ENCODE assay signal across 14 cellular contexts in the genomic region with DNA sequence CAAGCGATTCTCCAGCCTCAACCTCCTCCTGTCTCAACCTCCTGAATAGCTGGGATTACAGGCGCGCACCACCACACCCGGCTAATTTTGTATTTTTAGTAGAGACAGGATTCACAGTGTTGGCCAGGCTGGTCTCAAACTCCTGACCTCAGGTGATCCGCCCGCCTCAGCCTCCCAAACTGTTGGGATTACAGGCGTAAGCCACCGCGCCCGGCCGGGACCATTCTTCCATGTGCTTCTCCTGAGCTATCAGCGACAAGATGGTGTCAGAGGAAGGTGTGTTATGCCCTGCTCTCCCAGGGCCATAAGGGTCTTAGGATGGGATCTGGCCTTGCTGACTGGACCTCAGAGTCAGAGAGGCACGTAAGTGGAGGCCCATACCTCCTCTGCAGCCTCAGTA. TPM values are rescaled to one million over a fixed set of nuclear protein-coding genes. Genes with fewer than 3 reads are reported as not detected.
DNase-seq lines count a peak whose midpoint lies in the region; ATAC-seq, FAIRE-seq and TF ChIP-seq lines count a peak whose summit lies in the region.
"Not testable (repeated sequence)": the region's sequence is repeated elsewhere in the genome, so short reads cannot be mapped to it uniquely, and the experiment has no call there.
"Had no signal": no experiment of that assay in that cellular context is flagged by ENCODE, and none has a peak within 500 bp of the region (broad histone marks: within the 10 kb centered on the region; RNA-seq: fewer than 3 reads in every experiment).

No MANE protein-coding gene starts in this region.

- TF ChIP-seq CTCF in 22Rv1 (IDR thresholded peaks at IDR 0.05); GM12864 (IDR thresholded peaks at IDR 0.05; ENCODE audit: low read depth, low read length, missing control alignments); Panc1 (IDR thresholded peaks at IDR 0.05); GM12878 (IDR thresholded peaks at IDR 0.05 in 2 of 3, conservative IDR thresholded peaks at IDR 0.05 in 1 of 3; ENCODE audit: control insufficient read depth in 2 of 3, extremely low read depth in 1 of 3, insufficient read depth in 1 of 3, low read depth in 3 of 3, low read length in 3 of 3); heart right ventricle (IDR thresholded peaks at IDR 0.05): not testable (repeated sequence)

- not testable (repeated sequence) for H4K20me1 ChIP-seq in GM12878 (ENCODE audit: control insufficient read depth, insufficient read depth)

- BruUV-seq in Panc1 (replicated peaks; lab: Mats Ljungman, UMichigan) = not testable (repeated sequence)
- BruUV-seq in GM12878 (replicated peaks; lab: Mats Ljungman, UMichigan) = TSS peak; percentile 94

- H3K36me3 ChIP-seq in Panc1 (ENCODE audit: control insufficient read depth, insufficient read depth, low read length); GM12878 (ENCODE audit: control insufficient read depth in 2 of 2, insufficient read depth in 2 of 2, low read length in 1 of 2); mucosa of stomach (ENCODE audit: control insufficient read depth, insufficient read depth, low read length): not testable (repeated sequence)
- H3K36me3 ChIP-seq in heart right ventricle = peaks cover 0 to 14% (median 0%) of the 10 kb centered on the region in 9 donors

- H3K27me3 Mint-ChIP-seq in activated CD4-positive, alpha-beta memory T cell treated with anti-CD3 and anti-CD28 coated beads, Interleukin-2, amount 10 ng/mL, durations not matched to agents 7 days and 5 days; stimulated activated naive CD8-positive, alpha-beta T cell treated with anti-CD3 and anti-CD28 coated beads, Interleukin-15, Interleukin-2, amounts not matched to agents 100 ng/mL and 50 ng/mL, for 24 hours: not testable (repeated sequence)

- TF ChIP-seq POLR2A in GM12878 (IDR thresholded peaks at IDR 0.05; ENCODE audit: low read depth, low read length) = not testable (repeated sequence)

- intact Hi-C loops in Panc1 (cut with micrococcal nuclease; ENCODE audit: unreplicated experiment); GM12878 (cut with micrococcal nuclease; ENCODE audit: unreplicated experiment): not testable (repeated sequence)
- intact Hi-C loops in heart right ventricle (cut with DNase I) = loop anchor here in 8 of 10 donors (1.0 to 10.0 kb wide), 9 partner anchors 42 to 200 kb away; a partner anchor contains a TSS

- FAIRE-seq in GM12878 (lab: Jason Lieb, UNC) = not testable (repeated sequence)

- H3K36me3 Mint-ChIP-seq in activated CD4-positive, alpha-beta memory T cell treated with anti-CD3 and anti-CD28 coated beads, Interleukin-2, amount 10 ng/mL, durations not matched to agents 7 days and 5 days (ENCODE audit: low read depth); stimulated activated naive CD8-positive, alpha-beta T cell treated with anti-CD3 and anti-CD28 coated beads, Interleukin-15, Interleukin-2, amounts not matched to agents 100 ng/mL and 50 ng/mL, for 24 hours (ENCODE audit: low read depth): not testable (repeated sequence)

- not testable (repeated sequence) for H3K9ac ChIP-seq in GM12878 (ENCODE audit: control insufficient read depth, insufficient read depth, low read length)
- H3K9ac ChIP-seq in mucosa of stomach (ENCODE audit: low read length) = peak overlapping the region; percentile 85

- H3K4me2 ChIP-seq in GM12878 (ENCODE audit: control insufficient read depth, insufficient read depth) = peak overlapping the region; percentile 51

- H2AFZ ChIP-seq in GM12878 (ENCODE audit: control insufficient read depth, low read depth, low read length) = not testable (repeated sequence)

- POLR2A ChIA-PET in Panc1 (lab: Charles Lee) = not testable (repeated sequence)
- POLR2A ChIA-PET in activated CD4-positive, alpha-beta memory T cell treated with anti-CD3 and anti-CD28 coated beads, Interleukin-2, amount 10 ng/mL, durations not matched to agents 7 days and 5 days (lab: Charles Lee) = interaction anchor here (0.9 kb wide), 1 partner anchor 48 kb away, joined by 3 read pairs; a partner anchor contains a TSS
- POLR2A ChIA-PET in GM12878 (lab: Charles Lee) = interaction anchor here (0.6 kb wide), 1 partner anchor 65 kb away, joined by 3 read pairs; no protein-coding TSS in a partner anchor

- peak overlapping the region; percentile 82 for H3K4me3 Mint-ChIP-seq in activated CD4-positive, alpha-beta memory T cell treated with anti-CD3 and anti-CD28 coated beads, Interleukin-2, amount 10 ng/mL, durations not matched to agents 7 days and 5 days
- peak overlapping the region; percentile 84 for H3K4me3 Mint-ChIP-seq in stimulated activated naive CD8-positive, alpha-beta T cell treated with anti-CD3 and anti-CD28 coated beads, Interleukin-15, Interleukin-2, amounts not matched to agents 100 ng/mL and 50 ng/mL, for 24 hours

- H3K79me2 ChIP-seq in GM12878 (ENCODE audit: control insufficient read depth, insufficient read depth, low read length) = not testable (repeated sequence)

- H3K27ac Mint-ChIP-seq in activated CD4-positive, alpha-beta memory T cell treated with anti-CD3 and anti-CD28 coated beads, Interleukin-2, amount 10 ng/mL, durations not matched to agents 7 days and 5 days = peak overlapping the region; percentile 82
- H3K27ac Mint-ChIP-seq in stimulated activated naive CD8-positive, alpha-beta T cell treated with anti-CD3 and anti-CD28 coated beads, Interleukin-15, Interleukin-2, amounts not matched to agents 100 ng/mL and 50 ng/mL, for 24 hours = not testable (repeated sequence)

- H3K4me1 ChIP-seq in Panc1 (ENCODE audit: control insufficient read depth, insufficient read depth, low read length) (peaks cover 33% of the 10 kb centered on the region), GM12878 (ENCODE audit: control insufficient read depth, insufficient read depth, low read length) (peaks cover 25% of the 10 kb centered on the region), heart right ventricle (peaks cover 8 to 61% (median 39%) of the 10 kb centered on the region in 9 donors), mucosa of stomach (ENCODE audit: control insufficient read depth, insufficient read depth, low read length) (peaks cover 67% of the 10 kb centered on the region)

- not testable (repeated sequence) for H3K9me3 Mint-ChIP-seq in activated CD4-positive, alpha-beta memory T cell treated with anti-CD3 and anti-CD28 coated beads, Interleukin-2, amount 10 ng/mL, durations not matched to agents 7 days and 5 days; stimulated activated naive CD8-positive, alpha-beta T cell treated with anti-CD3 and anti-CD28 coated beads, Interleukin-15, Interleukin-2, amounts not matched to agents 100 ng/mL and 50 ng/mL, for 24 hours

- TF ChIP-seq RAD21 in GM12878 (IDR thresholded peaks at IDR 0.05; ENCODE audit: insufficient read depth, low read depth, low read length) = not testable (repeated sequence)

- peak overlapping the region; percentile 53; the same call in 1 of the 2 replicates for H3K4me3 ChIP-seq in GM12864 (ENCODE audit: low read depth, low read length)
- not testable (repeated sequence) for H3K4me3 ChIP-seq in Panc1 (ENCODE audit: low read depth in 2 of 2, low read length in 2 of 2); heart right ventricle; mucosa of stomach (ENCODE audit: low read length)
- H3K4me3 ChIP-seq in GM12878 = peak overlapping the region; percentile 60; the same call in 1 of the 2 replicates

- CTCF ChIA-PET in Panc1 (lab: Charles Lee) = interaction anchor here (0.7 kb wide), 1 partner anchor 101 kb away, joined by 3 read pairs; no protein-coding TSS in a partner anchor
- CTCF ChIA-PET in activated CD4-positive, alpha-beta memory T cell treated with anti-CD3 and anti-CD28 coated beads, Interleukin-2, amount 10 ng/mL, durations not matched to agents 7 days and 5 days (lab: Charles Lee) = interaction anchor here (1.5 kb wide), 1 partner anchor 65 kb away, joined by 6 read pairs; no protein-coding TSS in a partner anchor
- CTCF ChIA-PET in GM12878 (lab: Yijun Ruan, JAX) = interaction anchor here (1.2 to 8.4 kb wide), 3 partner anchors 64 to 184 kb away, joined by 4 to 70 read pairs (median 59); a partner anchor contains a TSS

- ATAC-seq in Panc1, GM12878, heart right ventricle: not testable (repeated sequence)

- H3K4me1 Mint-ChIP-seq in activated CD4-positive, alpha-beta memory T cell treated with anti-CD3 and anti-CD28 coated beads, Interleukin-2, amount 10 ng/mL, durations not matched to agents 7 days and 5 days = peaks cover 31% of the 10 kb centered on the region
- H3K4me1 Mint-ChIP-seq in stimulated activated naive CD8-positive, alpha-beta T cell treated with anti-CD3 and anti-CD28 coated beads, Interleukin-15, Interleukin-2, amounts not matched to agents 100 ng/mL and 50 ng/mL, for 24 hours (ENCODE audit: low read depth) = peaks cover 25% of the 10 kb centered on the region

- RAD21 ChIA-PET in GM12878 (lab: Charles Lee; ENCODE audit: unreplicated experiment) = interaction anchor here (2.5 to 3.3 kb wide), 2 partner anchors 65 to 101 kb away, joined by 19 to 33 read pairs; a partner anchor contains a TSS

- H3K9me3 ChIP-seq in Panc1 (ENCODE audit: control insufficient read depth, insufficient read depth, low read depth, low read length); GM12878 (replicated peaks; ENCODE audit: control insufficient read depth, insufficient read depth, low read length); heart right ventricle; mucosa of stomach (ENCODE audit: control insufficient read depth, low read length): not testable (repeated sequence)

- DNase-seq in GM12864 (ENCODE audit: low read depth); Panc1 (ENCODE audit: low read depth, low spot score); activated CD4-positive, alpha-beta memory T cell treated with anti-CD3 and anti-CD28 coated beads, Interleukin-2, amount 10 ng/mL, durations not matched to agents 7 days and 5 days; GM12878 (ENCODE audit: low read depth, low spot score); heart right ventricle: not testable (repeated sequence)

- 93% methylated on average over 12 of the region's 13 CpGs for WGBS in GM12878 (ENCODE audit: insufficient coverage, insufficient replicate concordance, low lambda C conversion rate, missing lambda C conversion rate)
- WGBS in heart right ventricle, 2 donors = 94 to 96% methylated on average over 13 of the region's 13 CpGs

- H3K27me3 ChIP-seq in Panc1 (ENCODE audit: control insufficient read depth, insufficient read depth, low read length); GM12878 (replicated peaks in 1 of 2; ENCODE audit: control insufficient read depth in 2 of 2, insufficient read depth in 2 of 2, low read length in 1 of 2); heart right ventricle; mucosa of stomach (ENCODE audit: control insufficient read depth, insufficient read depth, low read length): not testable (repeated sequence)

- in situ Hi-C loops in Panc1 (cut with HindIII; ENCODE audit: low pct_unique_long_range_greater_than_20kb, low sequenced_read_pairs); GM12878 (cut with MboI): not testable (repeated sequence)

- SMC1A ChIA-PET in GM12878 (lab: Charles Lee; ENCODE audit: uncharacterized antibody, unreplicated experiment) = interaction anchor here (0.7 to 1.4 kb wide), 2 partner anchors 65 to 100 kb away, joined by 4 read pairs; no protein-coding TSS in a partner anchor

- H3K27ac ChIP-seq in 22Rv1 (peak overlapping the region; percentile 78), Panc1 (ENCODE audit: low read length) (peak overlapping the region; percentile 87), GM12878 (ENCODE audit: control insufficient read depth, insufficient read depth) (peak overlapping the region; percentile 52; the same call in 1 of the 2 replicates), heart right ventricle (peak overlapping the region in 7 of 10 donors; percentile 28 to 80 (median 58))

- TF ChIP-seq EP300 in GM12878 (IDR thresholded peaks at IDR 0.05; ENCODE audit: borderline replicate concordance in 1 of 2, control insufficient read depth in 1 of 2, low read depth in 2 of 2, low read length in 2 of 2) = not testable (repeated sequence)

RNA-seq across cellular contexts. Expression of a gene that starts 0.8 kb away (rescaled TPM):
- total RNA-seq in Panc1 (2021; ENCODE audit: unreplicated experiment) (27.5 TPM), GM12878 (2014; rRNA removed) (1.1 and 1.3 TPM in 2 replicates), GM12878 (2014; rRNA removed; fragmentation: Illumina TruSeq; extraction: Trizol) (0.40 and 1.7 TPM in 2 replicates), GM12878 (2021) (2.3 and 3.0 TPM in 2 replicates), heart right ventricle (1 to 10 TPM in 8 of 10 donors, under 1 TPM in 2; 0.53 to 4.4 (median 1.6) TPM)
- 18.7 TPM for polyA plus RNA-seq in Panc1 (2012; ENCODE audit: insufficient read length)
- total RNA-seq in activated CD4-positive, alpha-beta memory T cell treated with anti-CD3 and anti-CD28 coated beads, Interleukin-2, amount 10 ng/mL, durations not matched to agents 7 days and 5 days = 1 to 10 TPM; 1.5 to 2.6 TPM
- total RNA-seq in GM12878 (2013; cell fraction: nucleolus; rRNA removed) = 7.5 and 8.1 TPM in 2 replicates
- polyA plus RNA-seq in GM12878 (2011; ENCODE audit: low read depth) = 0.59 TPM
- polyA plus RNA-seq in GM12878 (2011; rRNA removed) (1.8 and 5.1 TPM in 2 replicates), GM12878 (2014; fragmentation: Illumina TruSeq; extraction: Trizol) (0.35 and 1.1 TPM in 2 replicates), GM12878 (2014; fragmentation: Nextera tagmentation; extraction: Ambion mirVana) (1 to 10 TPM in 1 of 2 experiments, under 1 TPM in 1; 0.68 to 1.2 TPM), GM12878 (2014; rRNA removed) (4.5 and 5.6 TPM in 2 replicates), GM12878 (2016; fragmentation: Nextera tagmentation; extraction: Ambion mirVana) (1 to 10 TPM; 1.3 to 2.2 TPM), heart right ventricle (1 to 10 TPM; 1.7 to 7.1 TPM)
- polyA plus RNA-seq in GM12878 (2011; cell fraction: cytosol; rRNA removed) = 5.1 and 7.9 TPM in 2 replicates
- polyA plus RNA-seq in GM12878 (2011; cell fraction: nucleus; rRNA removed) = 64.7 and 74.7 TPM in 2 replicates
- polyA plus RNA-seq in GM12878 (2012) = 0.89 and 1.1 TPM in 2 replicates
- polyA minus RNA-seq in GM12878 (2011; rRNA and poly(A)+ RNA removed) = 6.0 and 9.4 TPM in 2 replicates
- polyA minus RNA-seq in GM12878 (2011; cell fraction: cytosol; rRNA and poly(A)+ RNA removed) = 4.1 and 4.4 TPM in 2 replicates
- 11.8 and 21.5 TPM in 2 replicates for polyA minus RNA-seq in GM12878 (2011; cell fraction: nucleus; rRNA and poly(A)+ RNA removed)

RNA-seq across cellular contexts. Expression of a gene that starts 25.2 kb away (rescaled TPM):
- 12.9 TPM for total RNA-seq in Panc1 (2021; ENCODE audit: unreplicated experiment)
- 12.0 TPM for polyA plus RNA-seq in Panc1 (2012; ENCODE audit: insufficient read length)
- total RNA-seq in activated CD4-positive, alpha-beta memory T cell treated with anti-CD3 and anti-CD28 coated beads, Interleukin-2, amount 10 ng/mL, durations not matched to agents 7 days and 5 days = 10 to 100 TPM in 1 of 2 experiments, 1 to 10 TPM in 1; 9.7 to 10.3 TPM
- 4.3 and 4.7 TPM in 2 replicates for total RNA-seq in GM12878 (2013; cell fraction: nucleolus; rRNA removed)
- 9.9 TPM in 2 replicates for total RNA-seq in GM12878 (2014; rRNA removed)
- total RNA-seq in GM12878 (2014; rRNA removed; fragmentation: Illumina TruSeq; extraction: Trizol) = 2.6 and 3.5 TPM in 2 replicates
- total RNA-seq in GM12878 (2021) = 9.0 and 10.3 TPM in 2 replicates
- 1.4 TPM for polyA plus RNA-seq in GM12878 (2011; ENCODE audit: low read depth)
- 2.1 and 6.2 TPM in 2 replicates for polyA plus RNA-seq in GM12878 (2011; rRNA removed)
- 9.8 and 14.4 TPM in 2 replicates for polyA plus RNA-seq in GM12878 (2011; cell fraction: cytosol; rRNA removed)
- polyA plus RNA-seq in GM12878 (2011; cell fraction: nucleus; rRNA removed) = 11.7 and 14.4 TPM in 2 replicates
- polyA plus RNA-seq in GM12878 (2012) = 3.3 and 4.2 TPM in 2 replicates
- polyA plus RNA-seq in GM12878 (2014; fragmentation: Illumina TruSeq; extraction: Trizol) = 0.98 and 4.0 TPM in 2 replicates
- polyA plus RNA-seq in GM12878 (2014; fragmentation: Nextera tagmentation; extraction: Ambion mirVana) = 1 to 10 TPM; 1.3 to 2.4 TPM
- polyA plus RNA-seq in GM12878 (2014; rRNA removed) = 10.3 and 10.8 TPM in 2 replicates
- polyA plus RNA-seq in GM12878 (2016; fragmentation: Nextera tagmentation; extraction: Ambion mirVana) = 10 to 100 TPM in 1 of 2 experiments, 1 to 10 TPM in 1; 9.2 to 10.5 TPM
- 4.0 and 5.8 TPM in 2 replicates for polyA minus RNA-seq in GM12878 (2011; rRNA and poly(A)+ RNA removed)
- polyA minus RNA-seq in GM12878 (2011; cell fraction: cytosol; rRNA and poly(A)+ RNA removed) = 3.9 and 5.7 TPM in 2 replicates
- 1.8 and 5.2 TPM in 2 replicates for polyA minus RNA-seq in GM12878 (2011; cell fraction: nucleus; rRNA and poly(A)+ RNA removed)
- 1 to 10 TPM; 5.3 to 8.2 (median 6.7) TPM for total RNA-seq in heart right ventricle
- 10 to 100 TPM in 1 of 2 donors, 1 to 10 TPM in 1; 6.5 to 10.6 TPM for polyA plus RNA-seq in heart right ventricle

RNA-seq across cellular contexts. Expression of a gene that starts 34.7 kb away (rescaled TPM):
- total RNA-seq in Panc1 (2021; ENCODE audit: unreplicated experiment) (0.85 TPM), GM12878 (2014; rRNA removed) (not detected in 2 replicates), GM12878 (2014; rRNA removed; fragmentation: Illumina TruSeq; extraction: Trizol) (not detected in 2 replicates), GM12878 (2021) (0.16 TPM in 1 of 2 replicates, not detected in the other), heart right ventricle (not detected)
- polyA plus RNA-seq in Panc1 (2012; ENCODE audit: insufficient read length) = not detected
- not detected for total RNA-seq in activated CD4-positive, alpha-beta memory T cell treated with anti-CD3 and anti-CD28 coated beads, Interleukin-2, amount 10 ng/mL, durations not matched to agents 7 days and 5 days
- total RNA-seq in GM12878 (2013; cell fraction: nucleolus; rRNA removed) = not detected in 2 replicates
- polyA plus RNA-seq in GM12878 (2011; ENCODE audit: low read depth) = not detected
- polyA plus RNA-seq in GM12878 (2011; rRNA removed) (0.13 TPM in 1 of 2 replicates, not detected in the other), GM12878 (2014; fragmentation: Illumina TruSeq; extraction: Trizol) (not detected in 2 replicates), GM12878 (2014; fragmentation: Nextera tagmentation; extraction: Ambion mirVana) (not detected), GM12878 (2014; rRNA removed) (0.05 TPM in 1 of 2 replicates, not detected in the other), GM12878 (2016; fragmentation: Nextera tagmentation; extraction: Ambion mirVana) (under 1 TPM; 0.06 to 0.20 TPM), heart right ventricle (not detected)
- 0.01 and 0.05 TPM in 2 replicates for polyA plus RNA-seq in GM12878 (2011; cell fraction: cytosol; rRNA removed)
- 0.16 and 0.25 TPM in 2 replicates for polyA plus RNA-seq in GM12878 (2011; cell fraction: nucleus; rRNA removed)
- not detected in 2 replicates for polyA plus RNA-seq in GM12878 (2012)
- not detected in 2 replicates for polyA minus RNA-seq in GM12878 (2011; rRNA and poly(A)+ RNA removed)
- not detected in 2 replicates for polyA minus RNA-seq in GM12878 (2011; cell fraction: cytosol; rRNA and poly(A)+ RNA removed)
- 0.10 TPM in 1 of 2 replicates, not detected in the other for polyA minus RNA-seq in GM12878 (2011; cell fraction: nucleus; rRNA and poly(A)+ RNA removed)
- total RNA-seq: A172; HT-29; lower leg skin; sciatic nerve; T-helper 1 cell treated with Interleukin-12 subunit alpha and Interleukin-12 subunit beta and Interleukin-4 antibody, amounts not matched to agents 30 ng/mL and 1 ng/mL, for 36 hours; thyroid gland had no signal

RNA-seq across cellular contexts. Expression of a gene that starts 35.5 kb away (rescaled TPM):
- total RNA-seq in Panc1 (2021; ENCODE audit: unreplicated experiment) (43.6 TPM), GM12878 (2014; rRNA removed) (56.4 and 62.5 TPM in 2 replicates), GM12878 (2014; rRNA removed; fragmentation: Illumina TruSeq; extraction: Trizol) (94.1 and 94.6 TPM in 2 replicates), GM12878 (2021) (66.5 and 72.7 TPM in 2 replicates), heart right ventricle (10 to 100 TPM; 29.8 to 57.6 (median 37.6) TPM)
- 22.6 TPM for polyA plus RNA-seq in Panc1 (2012; ENCODE audit: insufficient read length)
- total RNA-seq in activated CD4-positive, alpha-beta memory T cell treated with anti-CD3 and anti-CD28 coated beads, Interleukin-2, amount 10 ng/mL, durations not matched to agents 7 days and 5 days = 10 to 100 TPM; 88.0 to 90.3 TPM
- total RNA-seq in GM12878 (2013; cell fraction: nucleolus; rRNA removed) = 400 and 435 TPM in 2 replicates
- 45.2 TPM for polyA plus RNA-seq in GM12878 (2011; ENCODE audit: low read depth)
- polyA plus RNA-seq in GM12878 (2011; rRNA removed) (103 and 128 TPM in 2 replicates), GM12878 (2014; fragmentation: Illumina TruSeq; extraction: Trizol) (102 and 136 TPM in 2 replicates), GM12878 (2014; fragmentation: Nextera tagmentation; extraction: Ambion mirVana) (10 to 100 TPM; 45.3 to 84.4 TPM), GM12878 (2014; rRNA removed) (73.6 and 89.8 TPM in 2 replicates), GM12878 (2016; fragmentation: Nextera tagmentation; extraction: Ambion mirVana) (10 to 100 TPM; 70.6 to 78.2 TPM), heart right ventricle (100 to 1,000 TPM in 1 of 2 donors, 10 to 100 TPM in 1; 26.0 to 208 TPM)
- 50.3 and 56.4 TPM in 2 replicates for polyA plus RNA-seq in GM12878 (2011; cell fraction: cytosol; rRNA removed)
- polyA plus RNA-seq in GM12878 (2011; cell fraction: nucleus; rRNA removed) = 317 and 335 TPM in 2 replicates
- polyA plus RNA-seq in GM12878 (2012) = 67.7 and 87.7 TPM in 2 replicates
- 30.0 and 44.6 TPM in 2 replicates for polyA minus RNA-seq in GM12878 (2011; rRNA and poly(A)+ RNA removed)
- 12.5 and 15.6 TPM in 2 replicates for polyA minus RNA-seq in GM12878 (2011; cell fraction: cytosol; rRNA and poly(A)+ RNA removed)
- polyA minus RNA-seq in GM12878 (2011; cell fraction: nucleus; rRNA and poly(A)+ RNA removed) = 42.7 and 57.8 TPM in 2 replicates

RNA-seq across cellular contexts. Expression of a gene that starts 48.1 kb away (rescaled TPM):
- total RNA-seq in Panc1 (2021; ENCODE audit: unreplicated experiment) (18.5 TPM), GM12878 (2014; rRNA removed) (20.9 and 21.1 TPM in 2 replicates), GM12878 (2014; rRNA removed; fragmentation: Illumina TruSeq; extraction: Trizol) (14.7 and 15.9 TPM in 2 replicates), GM12878 (2021) (19.5 and 23.7 TPM in 2 replicates), heart right ventricle (1 to 10 TPM in 7 of 10 donors, under 1 TPM in 3; 0.20 to 2.4 (median 1.4) TPM)
- polyA plus RNA-seq in Panc1 (2012; ENCODE audit: insufficient read length) = 8.2 TPM
- 10 to 100 TPM; 19.3 to 21.0 TPM for total RNA-seq in activated CD4-positive, alpha-beta memory T cell treated with anti-CD3 and anti-CD28 coated beads, Interleukin-2, amount 10 ng/mL, durations not matched to agents 7 days and 5 days
- 18.7 and 23.8 TPM in 2 replicates for total RNA-seq in GM12878 (2013; cell fraction: nucleolus; rRNA removed)
- polyA plus RNA-seq in GM12878 (2011; ENCODE audit: low read depth) = 8.2 TPM
- polyA plus RNA-seq in GM12878 (2011; rRNA removed) (12.5 and 18.6 TPM in 2 replicates), GM12878 (2014; fragmentation: Illumina TruSeq; extraction: Trizol) (17.9 and 22.1 TPM in 2 replicates), GM12878 (2014; fragmentation: Nextera tagmentation; extraction: Ambion mirVana) (10 to 100 TPM; 33.6 to 37.0 TPM), GM12878 (2014; rRNA removed) (22.4 and 25.1 TPM in 2 replicates), GM12878 (2016; fragmentation: Nextera tagmentation; extraction: Ambion mirVana) (10 to 100 TPM; 26.8 to 31.2 TPM), heart right ventricle (1 to 10 TPM in 1 of 2 donors, under 1 TPM in 1; 0.96 to 1.6 TPM)
- 17.4 and 27.0 TPM in 2 replicates for polyA plus RNA-seq in GM12878 (2011; cell fraction: cytosol; rRNA removed)
- polyA plus RNA-seq in GM12878 (2011; cell fraction: nucleus; rRNA removed) = 81.4 and 83.2 TPM in 2 replicates
- 10.8 and 11.1 TPM in 2 replicates for polyA plus RNA-seq in GM12878 (2012)
- 22.6 and 26.3 TPM in 2 replicates for polyA minus RNA-seq in GM12878 (2011; rRNA and poly(A)+ RNA removed)
- polyA minus RNA-seq in GM12878 (2011; cell fraction: cytosol; rRNA and poly(A)+ RNA removed) = 10.6 TPM in 2 replicates
- 22.2 and 31.2 TPM in 2 replicates for polyA minus RNA-seq in GM12878 (2011; cell fraction: nucleus; rRNA and poly(A)+ RNA removed)
